41 cellular contexts compared by ENCODE assay signal in genomic region chr20:955111-955510, GRCh38. TPM values are rescaled to one million over a fixed set of nuclear protein-coding genes. Genes with fewer than 3 reads are reported as not detected.
"Had no signal": no experiment of that assay in that cellular context is flagged by ENCODE, and none has a peak within 500 bp of the region (broad histone marks: within the 10 kb centered on the region; RNA-seq: fewer than 3 reads in every experiment).

No MANE protein-coding gene starts in this region.

- H3K36me3 ChIP-seq: brain microvascular endothelial cell, esophagus squamous epithelium, gastroesophageal sphincter, heart right ventricle had no signal

- H3K4me3 ChIP-seq: coronary artery, dorsolateral prefrontal cortex, esophagus squamous epithelium, gastroesophageal sphincter, heart right ventricle had no signal

- H3K27ac Mint-ChIP-seq: activated CD4-positive, alpha-beta memory T cell treated with anti-CD3 and anti-CD28 coated beads for 36 hours; activated CD4-positive, alpha-beta T cell treated with anti-CD3 and anti-CD28 coated beads for 36 hours; activated CD4-positive, alpha-beta T cell treated with anti-CD3 and anti-CD28 coated beads, Interleukin-2, amount 10 ng/mL, durations not matched to agents 24 days and 14 days; activated CD8-positive, alpha-beta memory T cell treated with anti-CD3 and anti-CD28 coated beads, Interleukin-2, amount 10 ng/mL, durations not matched to agents 7 days and 5 days; activated CD8-positive, alpha-beta T cell treated with anti-CD3 and anti-CD28 coated beads, Interleukin-2, amount 10 ng/mL, durations not matched to agents 7 days and 5 days; activated naive CD8-positive, alpha-beta T cell; activated T-helper 1 cell treated with anti-CD3 and anti-CD28 coated beads, Interleukin-12 subunit alpha, Interleukin-12 subunit beta, Interleukin-2, Interleukin-4 antibody, amounts not matched to agents 30 ng/mL and 10 ng/mL and 1 ng/mL, durations not matched to agents 14 hours and 24 hours and 36 hours; activated T-helper 2 cell treated with anti-CD3 and anti-CD28 coated beads, Interferon-gamma antibody, Interleukin-2, Interleukin-4, amounts not matched to agents 10 μg/mL and 5 μg/mL and 100 μg/mL, durations not matched to agents 14 hours and 24 hours and 36 hours; dendritic cell treated with granulocyte-macrophage colony-stimulating factor and Interleukin-4, amounts not matched to agents 40 ng/mL and 50 ng/mL, for 4 days; effector memory CD8-positive, alpha-beta T cell; T-helper 17 cell; T-helper 2 cell treated with Interferon-gamma antibody and Interleukin-4, amounts not matched to agents 5 μg/mL and 100 μg/mL, for 36 hours had no signal

- H3K9me3 ChIP-seq: esophagus squamous epithelium, gastroesophageal sphincter, heart right ventricle had no signal

- FAIRE-seq: astrocyte, endometrium, endothelial cell of umbilical vein had no signal

- H3K27ac ChIP-seq: brain microvascular endothelial cell, coronary artery, dorsolateral prefrontal cortex, epithelial cell of prostate, esophagus squamous epithelium, gastroesophageal sphincter, heart right ventricle had no signal

- H3K36me3 Mint-ChIP-seq: activated CD4-positive, alpha-beta memory T cell treated with anti-CD3 and anti-CD28 coated beads for 36 hours; activated CD8-positive, alpha-beta memory T cell treated with anti-CD3 and anti-CD28 coated beads, Interleukin-2, amount 10 ng/mL, durations not matched to agents 7 days and 5 days; activated naive CD8-positive, alpha-beta T cell had no signal

- H3K9me3 Mint-ChIP-seq: activated CD4-positive, alpha-beta memory T cell treated with anti-CD3 and anti-CD28 coated beads for 36 hours; activated CD4-positive, alpha-beta T cell treated with anti-CD3 and anti-CD28 coated beads, Interleukin-2, amount 10 ng/mL, durations not matched to agents 24 days and 14 days; activated T-helper 1 cell treated with anti-CD3 and anti-CD28 coated beads, Interleukin-12 subunit alpha, Interleukin-12 subunit beta, Interleukin-2, Interleukin-4 antibody, amounts not matched to agents 30 ng/mL and 10 ng/mL and 1 ng/mL, durations not matched to agents 14 hours and 24 hours and 36 hours; activated T-helper 2 cell treated with anti-CD3 and anti-CD28 coated beads, Interferon-gamma antibody, Interleukin-2, Interleukin-4, amounts not matched to agents 10 μg/mL and 5 μg/mL and 100 μg/mL, durations not matched to agents 14 hours and 24 hours and 36 hours; central memory CD8-positive, alpha-beta T cell; dendritic cell treated with granulocyte-macrophage colony-stimulating factor and Interleukin-4, amounts not matched to agents 40 ng/mL and 50 ng/mL, for 4 days; effector memory CD8-positive, alpha-beta T cell; T-helper 2 cell treated with Interferon-gamma antibody and Interleukin-4, amounts not matched to agents 5 μg/mL and 100 μg/mL, for 36 hours had no signal

- ATAC-seq: activated CD4-positive, alpha-beta T cell treated with anti-CD3 and anti-CD28 coated beads for 36 hours; activated CD8-positive, alpha-beta memory T cell treated with anti-CD3 and anti-CD28 coated beads, Interleukin-2, amount 10 ng/mL, durations not matched to agents 7 days and 5 days; activated CD8-positive, alpha-beta T cell treated with anti-CD3 and anti-CD28 coated beads, Interleukin-2, amount 10 ng/mL, durations not matched to agents 7 days and 5 days; effector memory CD8-positive, alpha-beta T cell; gastroesophageal sphincter; heart right ventricle; T-helper 17 cell had no signal

- H3K27me3 ChIP-seq: brain microvascular endothelial cell had no signal

- DNase-seq: activated CD4-positive, alpha-beta memory T cell treated with anti-CD3 and anti-CD28 coated beads for 36 hours; activated CD4-positive, alpha-beta T cell treated with anti-CD3 and anti-CD28 coated beads for 36 hours; activated CD4-positive, alpha-beta T cell treated with anti-CD3 and anti-CD28 coated beads, Interleukin-2, amount 10 ng/mL, durations not matched to agents 24 days and 14 days; activated CD4-positive, CD25-positive, alpha-beta regulatory T cell; activated CD4-positive, CD25-positive, alpha-beta regulatory T cell treated with anti-CD3 and anti-CD28 coated beads, Interleukin-2, amount 50 U/mL, for 72 hours; activated CD8-positive, alpha-beta memory T cell treated with anti-CD3 and anti-CD28 coated beads, Interleukin-2, amount 10 ng/mL, durations not matched to agents 7 days and 5 days; activated CD8-positive, alpha-beta memory T cell treated with anti-CD3 and anti-CD28 coated beads, Interleukin-2, amount 50 U/mL, for 4 hours; activated CD8-positive, alpha-beta T cell treated with anti-CD3 and anti-CD28 coated beads, Interleukin-2, amount 10 ng/mL, durations not matched to agents 7 days and 5 days; activated gamma-delta T cell treated with Interleukin-2 at 50 U/mL for 16 hours; activated naive CD4-positive, alpha-beta T cell treated with anti-CD3 and anti-CD28 coated beads, Interleukin-2, amount 50 U/mL, for 16 hours; activated naive CD4-positive, alpha-beta T cell treated with Interleukin-2 at 50 U/mL for 16 hours; activated T-cell treated with anti-CD3 and anti-CD28 coated beads, Interleukin-2, amount 50 U/mL, for 1 hour; activated T-cell treated with anti-CD3 and anti-CD28 coated beads, Interleukin-2, amount 50 U/mL, for 48 hours; amniotic stem cell; anterior cingulate cortex; brain microvascular endothelial cell; effector memory CD8-positive, alpha-beta T cell; esophagus squamous epithelium; foreskin melanocyte; heart right ventricle; T-helper 1 cell; T-helper 17 cell had no signal

- H3K4me3 Mint-ChIP-seq: activated CD4-positive, alpha-beta memory T cell treated with anti-CD3 and anti-CD28 coated beads for 36 hours; activated CD4-positive, alpha-beta T cell treated with anti-CD3 and anti-CD28 coated beads for 36 hours; activated CD4-positive, alpha-beta T cell treated with anti-CD3 and anti-CD28 coated beads, Interleukin-2, amount 10 ng/mL, durations not matched to agents 24 days and 14 days; activated CD8-positive, alpha-beta memory T cell treated with anti-CD3 and anti-CD28 coated beads, Interleukin-2, amount 10 ng/mL, durations not matched to agents 7 days and 5 days; activated CD8-positive, alpha-beta T cell treated with anti-CD3 and anti-CD28 coated beads, Interleukin-2, amount 10 ng/mL, durations not matched to agents 7 days and 5 days; activated naive CD8-positive, alpha-beta T cell; activated T-helper 1 cell treated with anti-CD3 and anti-CD28 coated beads, Interleukin-12 subunit alpha, Interleukin-12 subunit beta, Interleukin-2, Interleukin-4 antibody, amounts not matched to agents 30 ng/mL and 10 ng/mL and 1 ng/mL, durations not matched to agents 14 hours and 24 hours and 36 hours; central memory CD8-positive, alpha-beta T cell; dendritic cell treated with granulocyte-macrophage colony-stimulating factor and Interleukin-4, amounts not matched to agents 40 ng/mL and 50 ng/mL, for 4 days; effector memory CD8-positive, alpha-beta T cell; T-helper 17 cell; T-helper 2 cell treated with Interferon-gamma antibody and Interleukin-4, amounts not matched to agents 5 μg/mL and 100 μg/mL, for 36 hours had no signal

- H3K4me1 Mint-ChIP-seq: activated CD4-positive, alpha-beta T cell treated with anti-CD3 and anti-CD28 coated beads for 36 hours had no signal

RNA-seq across cellular contexts. Expression of gene ANGPT4, which starts 39.0 kb away (rescaled TPM):
- total RNA-seq: activated CD4-positive, alpha-beta memory T cell treated with anti-CD3 and anti-CD28 coated beads for 36 hours; activated CD4-positive, alpha-beta T cell treated with anti-CD3 and anti-CD28 coated beads for 36 hours; activated CD4-positive, alpha-beta T cell treated with anti-CD3 and anti-CD28 coated beads, Interleukin-2, amount 10 ng/mL, durations not matched to agents 24 days and 14 days; activated CD8-positive, alpha-beta memory T cell treated with anti-CD3 and anti-CD28 coated beads for 36 hours; activated CD8-positive, alpha-beta memory T cell treated with anti-CD3 and anti-CD28 coated beads, Interleukin-2, amount 10 ng/mL, durations not matched to agents 7 days and 5 days; activated CD8-positive, alpha-beta T cell treated with anti-CD3 and anti-CD28 coated beads, Interleukin-2, amount 10 ng/mL, durations not matched to agents 7 days and 5 days; activated T-helper 1 cell treated with anti-CD3 and anti-CD28 coated beads, Interleukin-12 subunit alpha, Interleukin-12 subunit beta, Interleukin-2, Interleukin-4 antibody, amounts not matched to agents 30 ng/mL and 10 ng/mL and 1 ng/mL, durations not matched to agents 14 hours and 24 hours and 36 hours; activated T-helper 2 cell treated with anti-CD3 and anti-CD28 coated beads, Interferon-gamma antibody, Interleukin-2, Interleukin-4, amounts not matched to agents 10 μg/mL and 5 μg/mL and 100 μg/mL, durations not matched to agents 14 hours and 24 hours and 36 hours; bronchial epithelial cell; cardiac septum; endothelial cell of umbilical vein; fibroblast of villous mesenchyme; glomerular endothelial cell; T-helper 17 cell had no signal
- polyA plus RNA-seq: endothelial cell of umbilical vein, fibroblast of lung had no signal

RNA-seq across cellular contexts. Expression of gene RSPO4, which starts 47.0 kb away (rescaled TPM):
- total RNA-seq: activated CD4-positive, alpha-beta memory T cell treated with anti-CD3 and anti-CD28 coated beads for 36 hours; activated CD4-positive, alpha-beta T cell treated with anti-CD3 and anti-CD28 coated beads for 36 hours; activated CD4-positive, alpha-beta T cell treated with anti-CD3 and anti-CD28 coated beads, Interleukin-2, amount 10 ng/mL, durations not matched to agents 24 days and 14 days; activated CD8-positive, alpha-beta memory T cell treated with anti-CD3 and anti-CD28 coated beads for 36 hours; activated CD8-positive, alpha-beta memory T cell treated with anti-CD3 and anti-CD28 coated beads, Interleukin-2, amount 10 ng/mL, durations not matched to agents 7 days and 5 days; activated CD8-positive, alpha-beta T cell treated with anti-CD3 and anti-CD28 coated beads, Interleukin-2, amount 10 ng/mL, durations not matched to agents 7 days and 5 days; activated T-helper 1 cell treated with anti-CD3 and anti-CD28 coated beads, Interleukin-12 subunit alpha, Interleukin-12 subunit beta, Interleukin-2, Interleukin-4 antibody, amounts not matched to agents 30 ng/mL and 10 ng/mL and 1 ng/mL, durations not matched to agents 14 hours and 24 hours and 36 hours; activated T-helper 2 cell treated with anti-CD3 and anti-CD28 coated beads, Interferon-gamma antibody, Interleukin-2, Interleukin-4, amounts not matched to agents 10 μg/mL and 5 μg/mL and 100 μg/mL, durations not matched to agents 14 hours and 24 hours and 36 hours; bronchial epithelial cell; cardiac septum; endothelial cell of umbilical vein; fibroblast of lung; fibroblast of villous mesenchyme; glomerular endothelial cell; T-helper 17 cell had no signal
- polyA plus RNA-seq: endothelial cell of umbilical vein, fibroblast of lung had no signal
